ENCODE assay signal across 1 cellular context in genomic region chr1:150561830-150562367, GRCh38.
A peak's percentile ranks its signal among the peaks of the same experiment; 100 is the strongest.
TF ChIP-seq lines count a peak whose summit lies in the region.

No MANE protein-coding gene starts in this region.

TF ChIP-seq in HepG2, 621 proteins besides CTCF, POLR2A, EP300 and RAD21 (continued from another document and continues in another):
- TF ChIP-seq, protein P1, sequence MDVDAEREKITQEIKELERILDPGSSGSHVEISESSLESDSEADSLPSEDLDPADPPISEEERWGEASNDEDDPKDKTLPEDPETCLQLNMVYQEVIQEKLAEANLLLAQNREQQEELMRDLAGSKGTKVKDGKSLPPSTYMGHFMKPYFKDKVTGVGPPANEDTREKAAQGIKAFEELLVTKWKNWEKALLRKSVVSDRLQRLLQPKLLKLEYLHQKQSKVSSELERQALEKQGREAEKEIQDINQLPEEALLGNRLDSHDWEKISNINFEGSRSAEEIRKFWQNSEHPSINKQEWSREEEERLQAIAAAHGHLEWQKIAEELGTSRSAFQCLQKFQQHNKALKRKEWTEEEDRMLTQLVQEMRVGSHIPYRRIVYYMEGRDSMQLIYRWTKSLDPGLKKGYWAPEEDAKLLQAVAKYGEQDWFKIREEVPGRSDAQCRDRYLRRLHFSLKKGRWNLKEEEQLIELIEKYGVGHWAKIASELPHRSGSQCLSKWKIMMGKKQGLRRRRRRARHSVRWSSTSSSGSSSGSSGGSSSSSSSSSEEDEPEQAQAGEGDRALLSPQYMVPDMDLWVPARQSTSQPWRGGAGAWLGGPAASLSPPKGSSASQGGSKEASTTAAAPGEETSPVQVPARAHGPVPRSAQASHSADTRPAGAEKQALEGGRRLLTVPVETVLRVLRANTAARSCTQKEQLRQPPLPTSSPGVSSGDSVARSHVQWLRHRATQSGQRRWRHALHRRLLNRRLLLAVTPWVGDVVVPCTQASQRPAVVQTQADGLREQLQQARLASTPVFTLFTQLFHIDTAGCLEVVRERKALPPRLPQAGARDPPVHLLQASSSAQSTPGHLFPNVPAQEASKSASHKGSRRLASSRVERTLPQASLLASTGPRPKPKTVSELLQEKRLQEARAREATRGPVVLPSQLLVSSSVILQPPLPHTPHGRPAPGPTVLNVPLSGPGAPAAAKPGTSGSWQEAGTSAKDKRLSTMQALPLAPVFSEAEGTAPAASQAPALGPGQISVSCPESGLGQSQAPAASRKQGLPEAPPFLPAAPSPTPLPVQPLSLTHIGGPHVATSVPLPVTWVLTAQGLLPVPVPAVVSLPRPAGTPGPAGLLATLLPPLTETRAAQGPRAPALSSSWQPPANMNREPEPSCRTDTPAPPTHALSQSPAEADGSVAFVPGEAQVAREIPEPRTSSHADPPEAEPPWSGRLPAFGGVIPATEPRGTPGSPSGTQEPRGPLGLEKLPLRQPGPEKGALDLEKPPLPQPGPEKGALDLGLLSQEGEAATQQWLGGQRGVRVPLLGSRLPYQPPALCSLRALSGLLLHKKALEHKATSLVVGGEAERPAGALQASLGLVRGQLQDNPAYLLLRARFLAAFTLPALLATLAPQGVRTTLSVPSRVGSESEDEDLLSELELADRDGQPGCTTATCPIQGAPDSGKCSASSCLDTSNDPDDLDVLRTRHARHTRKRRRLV (CRISPR knock-in tag; IDR thresholded peaks at IDR 0.05): 0 out of 2 replicates have a peak, but pooled peaks have one; percentile 4
- TF ChIP-seq GABPB1 (CRISPR knock-in tag; IDR thresholded peaks at IDR 0.05) (peak; percentile 79), ZNF124 (CRISPR knock-in tag; IDR thresholded peaks at IDR 0.05) (peak; percentile 67; the same call in 1 of the 2 replicates), TEAD3 (CRISPR knock-in tag; optimal IDR thresholded peaks at IDR 0.05; ENCODE audit: borderline replicate concordance) (peak; percentile 66), ZNF10 (CRISPR knock-in tag; IDR thresholded peaks at IDR 0.05; ENCODE audit: borderline replicate concordance, low read depth) (no peak), PHB2 (IDR thresholded peaks at IDR 0.05; ENCODE audit: partially characterized antibody) (no peak), ATAD3A (CRISPR knock-in tag; IDR thresholded peaks at IDR 0.05) (no peak), ZNF431 (CRISPR knock-in tag; IDR thresholded peaks at IDR 0.05; ENCODE audit: borderline replicate concordance, low read depth) (no peak), ERF (CRISPR knock-in tag; IDR thresholded peaks at IDR 0.05) (peak; percentile 74; the same call in 1 of the 2 replicates), AFF4 (CRISPR knock-in tag; IDR thresholded peaks at IDR 0.05) (peak; percentile 61; the same call in 1 of the 2 replicates), SMARCE1 (IDR thresholded peaks at IDR 0.05; ENCODE audit: borderline replicate concordance) (no peak), GTF3A (CRISPR knock-in tag; conservative IDR thresholded peaks at IDR 0.05) (no peak), ZNF766 (CRISPR knock-in tag; IDR thresholded peaks at IDR 0.05; ENCODE audit: borderline replicate concordance) (no peak), MAFK (conservative IDR thresholded peaks at IDR 0.05 in 1 of 2, IDR thresholded peaks at IDR 0.05 in 1 of 2; ENCODE audit: low read length in 2 of 2) (no peak), MIXL1 (CRISPR knock-in tag; IDR thresholded peaks at IDR 0.05) (peak; percentile 62; the same call in 1 of the 2 replicates), ZBTB21 (CRISPR knock-in tag; IDR thresholded peaks at IDR 0.05) (no peak), ZNF292 (CRISPR knock-in tag; IDR thresholded peaks at IDR 0.05; ENCODE audit: borderline replicate concordance, low read depth) (no peak), SP2 (CRISPR knock-in tag; IDR thresholded peaks at IDR 0.05) (no peak), TAF1 (CRISPR knock-in tag; IDR thresholded peaks at IDR 0.05) (no peak; the same call in 1 of the 2 replicates), SSRP1 (CRISPR knock-in tag; IDR thresholded peaks at IDR 0.05) (no peak; the same call in 1 of the 2 replicates), ATF7 (IDR thresholded peaks at IDR 0.05) (no peak), ATF7 (CRISPR knock-in tag; IDR thresholded peaks at IDR 0.05) (no peak), ZNF329 (CRISPR knock-in tag; IDR thresholded peaks at IDR 0.05; ENCODE audit: low read depth) (no peak), GABPA (IDR thresholded peaks at IDR 0.05; ENCODE audit: low read depth, low read length) (no peak), GABPA (CRISPR knock-in tag; IDR thresholded peaks at IDR 0.05; ENCODE audit: low read depth) (no peak), TBL1XR1 (IDR thresholded peaks at IDR 0.05; ENCODE audit: borderline replicate concordance, low read length, partially characterized antibody) (no peak), ZNF484 (CRISPR knock-in tag; IDR thresholded peaks at IDR 0.05; ENCODE audit: borderline replicate concordance, low read depth) (no peak), ZFP36 (IDR thresholded peaks at IDR 0.05; ENCODE audit: borderline replicate concordance, low read depth, low read length, partially characterized antibody) (no peak), ZNF740 (CRISPR knock-in tag; IDR thresholded peaks at IDR 0.05) (no peak)
- TF ChIP-seq, protein P2, sequence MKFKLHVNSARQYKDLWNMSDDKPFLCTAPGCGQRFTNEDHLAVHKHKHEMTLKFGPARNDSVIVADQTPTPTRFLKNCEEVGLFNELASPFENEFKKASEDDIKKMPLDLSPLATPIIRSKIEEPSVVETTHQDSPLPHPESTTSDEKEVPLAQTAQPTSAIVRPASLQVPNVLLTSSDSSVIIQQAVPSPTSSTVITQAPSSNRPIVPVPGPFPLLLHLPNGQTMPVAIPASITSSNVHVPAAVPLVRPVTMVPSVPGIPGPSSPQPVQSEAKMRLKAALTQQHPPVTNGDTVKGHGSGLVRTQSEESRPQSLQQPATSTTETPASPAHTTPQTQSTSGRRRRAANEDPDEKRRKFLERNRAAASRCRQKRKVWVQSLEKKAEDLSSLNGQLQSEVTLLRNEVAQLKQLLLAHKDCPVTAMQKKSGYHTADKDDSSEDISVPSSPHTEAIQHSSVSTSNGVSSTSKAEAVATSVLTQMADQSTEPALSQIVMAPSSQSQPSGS (CRISPR knock-in tag; IDR thresholded peaks at IDR 0.05): peak; percentile 52
- TF ChIP-seq, protein P3, sequence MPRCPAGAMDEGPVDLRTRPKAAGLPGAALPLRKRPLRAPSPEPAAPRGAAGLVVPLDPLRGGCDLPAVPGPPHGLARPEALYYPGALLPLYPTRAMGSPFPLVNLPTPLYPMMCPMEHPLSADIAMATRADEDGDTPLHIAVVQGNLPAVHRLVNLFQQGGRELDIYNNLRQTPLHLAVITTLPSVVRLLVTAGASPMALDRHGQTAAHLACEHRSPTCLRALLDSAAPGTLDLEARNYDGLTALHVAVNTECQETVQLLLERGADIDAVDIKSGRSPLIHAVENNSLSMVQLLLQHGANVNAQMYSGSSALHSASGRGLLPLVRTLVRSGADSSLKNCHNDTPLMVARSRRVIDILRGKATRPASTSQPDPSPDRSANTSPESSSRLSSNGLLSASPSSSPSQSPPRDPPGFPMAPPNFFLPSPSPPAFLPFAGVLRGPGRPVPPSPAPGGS (CRISPR knock-in tag; IDR thresholded peaks at IDR 0.05): no peak; the same call in 1 of the 2 replicates
- TF ChIP-seq, protein P4, sequence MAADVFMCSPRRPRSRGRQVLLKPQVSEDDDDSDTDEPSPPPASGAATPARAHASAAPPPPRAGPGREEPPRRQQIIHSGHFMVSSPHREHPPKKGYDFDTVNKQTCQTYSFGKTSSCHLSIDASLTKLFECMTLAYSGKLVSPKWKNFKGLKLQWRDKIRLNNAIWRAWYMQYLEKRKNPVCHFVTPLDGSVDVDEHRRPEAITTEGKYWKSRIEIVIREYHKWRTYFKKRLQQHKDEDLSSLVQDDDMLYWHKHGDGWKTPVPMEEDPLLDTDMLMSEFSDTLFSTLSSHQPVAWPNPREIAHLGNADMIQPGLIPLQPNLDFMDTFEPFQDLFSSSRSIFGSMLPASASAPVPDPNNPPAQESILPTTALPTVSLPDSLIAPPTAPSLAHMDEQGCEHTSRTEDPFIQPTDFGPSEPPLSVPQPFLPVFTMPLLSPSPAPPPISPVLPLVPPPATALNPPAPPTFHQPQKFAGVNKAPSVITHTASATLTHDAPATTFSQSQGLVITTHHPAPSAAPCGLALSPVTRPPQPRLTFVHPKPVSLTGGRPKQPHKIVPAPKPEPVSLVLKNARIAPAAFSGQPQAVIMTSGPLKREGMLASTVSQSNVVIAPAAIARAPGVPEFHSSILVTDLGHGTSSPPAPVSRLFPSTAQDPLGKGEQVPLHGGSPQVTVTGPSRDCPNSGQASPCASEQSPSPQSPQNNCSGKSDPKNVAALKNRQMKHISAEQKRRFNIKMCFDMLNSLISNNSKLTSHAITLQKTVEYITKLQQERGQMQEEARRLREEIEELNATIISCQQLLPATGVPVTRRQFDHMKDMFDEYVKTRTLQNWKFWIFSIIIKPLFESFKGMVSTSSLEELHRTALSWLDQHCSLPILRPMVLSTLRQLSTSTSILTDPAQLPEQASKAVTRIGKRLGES (CRISPR knock-in tag; IDR thresholded peaks at IDR 0.05; ENCODE audit: borderline replicate concordance): no peak
- TF ChIP-seq, protein P5, sequence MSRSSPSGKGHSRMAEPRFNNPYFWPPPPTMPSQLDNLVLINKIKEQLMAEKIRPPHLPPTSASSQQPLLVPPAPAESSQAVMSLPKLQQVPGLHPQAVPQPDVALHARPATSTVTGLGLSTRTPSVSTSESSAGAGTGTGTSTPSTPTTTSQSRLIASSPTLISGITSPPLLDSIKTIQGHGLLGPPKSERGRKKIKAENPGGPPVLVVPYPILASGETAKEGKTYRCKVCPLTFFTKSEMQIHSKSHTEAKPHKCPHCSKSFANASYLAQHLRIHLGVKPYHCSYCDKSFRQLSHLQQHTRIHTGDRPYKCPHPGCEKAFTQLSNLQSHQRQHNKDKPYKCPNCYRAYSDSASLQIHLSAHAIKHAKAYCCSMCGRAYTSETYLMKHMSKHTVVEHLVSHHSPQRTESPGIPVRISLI (CRISPR knock-in tag; IDR thresholded peaks at IDR 0.05; ENCODE audit: borderline replicate concordance): no peak
- TF ChIP-seq, protein P6, sequence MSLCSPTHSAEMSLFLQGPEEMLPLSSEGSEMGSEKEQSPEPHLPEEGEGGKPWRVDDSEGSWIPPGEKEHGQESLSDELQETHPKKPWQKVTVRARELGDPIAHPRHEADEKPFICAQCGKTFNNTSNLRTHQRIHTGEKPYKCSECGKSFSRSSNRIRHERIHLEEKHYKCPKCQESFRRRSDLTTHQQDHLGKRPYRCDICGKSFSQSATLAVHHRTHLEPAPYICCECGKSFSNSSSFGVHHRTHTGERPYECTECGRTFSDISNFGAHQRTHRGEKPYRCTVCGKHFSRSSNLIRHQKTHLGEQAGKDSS (CRISPR knock-in tag; IDR thresholded peaks at IDR 0.05; ENCODE audit: borderline replicate concordance, low read depth): no peak
- TF ChIP-seq, protein P7, sequence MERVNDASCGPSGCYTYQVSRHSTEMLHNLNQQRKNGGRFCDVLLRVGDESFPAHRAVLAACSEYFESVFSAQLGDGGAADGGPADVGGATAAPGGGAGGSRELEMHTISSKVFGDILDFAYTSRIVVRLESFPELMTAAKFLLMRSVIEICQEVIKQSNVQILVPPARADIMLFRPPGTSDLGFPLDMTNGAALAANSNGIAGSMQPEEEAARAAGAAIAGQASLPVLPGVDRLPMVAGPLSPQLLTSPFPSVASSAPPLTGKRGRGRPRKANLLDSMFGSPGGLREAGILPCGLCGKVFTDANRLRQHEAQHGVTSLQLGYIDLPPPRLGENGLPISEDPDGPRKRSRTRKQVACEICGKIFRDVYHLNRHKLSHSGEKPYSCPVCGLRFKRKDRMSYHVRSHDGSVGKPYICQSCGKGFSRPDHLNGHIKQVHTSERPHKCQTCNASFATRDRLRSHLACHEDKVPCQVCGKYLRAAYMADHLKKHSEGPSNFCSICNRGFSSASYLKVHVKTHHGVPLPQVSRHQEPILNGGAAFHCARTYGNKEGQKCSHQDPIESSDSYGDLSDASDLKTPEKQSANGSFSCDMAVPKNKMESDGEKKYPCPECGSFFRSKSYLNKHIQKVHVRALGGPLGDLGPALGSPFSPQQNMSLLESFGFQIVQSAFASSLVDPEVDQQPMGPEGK (CRISPR knock-in tag; IDR thresholded peaks at IDR 0.05): peak; percentile 98
- TF ChIP-seq, protein P8, sequence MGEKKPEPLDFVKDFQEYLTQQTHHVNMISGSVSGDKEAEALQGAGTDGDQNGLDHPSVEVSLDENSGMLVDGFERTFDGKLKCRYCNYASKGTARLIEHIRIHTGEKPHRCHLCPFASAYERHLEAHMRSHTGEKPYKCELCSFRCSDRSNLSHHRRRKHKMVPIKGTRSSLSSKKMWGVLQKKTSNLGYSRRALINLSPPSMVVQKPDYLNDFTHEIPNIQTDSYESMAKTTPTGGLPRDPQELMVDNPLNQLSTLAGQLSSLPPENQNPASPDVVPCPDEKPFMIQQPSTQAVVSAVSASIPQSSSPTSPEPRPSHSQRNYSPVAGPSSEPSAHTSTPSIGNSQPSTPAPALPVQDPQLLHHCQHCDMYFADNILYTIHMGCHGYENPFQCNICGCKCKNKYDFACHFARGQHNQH (CRISPR knock-in tag; IDR thresholded peaks at IDR 0.05): peak; percentile 91
